In genomic region chr5:5276471-5276870, GRCh38 we compare ENCODE assay signal across 23 cellular contexts.
"Had no signal": no experiment of that assay in that cellular context is flagged by ENCODE, and none has a peak within 500 bp of the region (broad histone marks: within the 10 kb centered on the region; RNA-seq: fewer than 3 reads in every experiment).

No MANE protein-coding gene starts in this region.

- H3K36me3 ChIP-seq: gastroesophageal sphincter, lower lobe of right lung, neutrophil, pancreas, right lobe of liver, stomach, thyroid gland had no signal

- H3K9me3 ChIP-seq: gastroesophageal sphincter, lower lobe of right lung, neutrophil, pancreas, right lobe of liver, stomach, thyroid gland had no signal

- H3K27ac ChIP-seq: dorsolateral prefrontal cortex, epithelial cell of prostate, foreskin keratinocyte, gastroesophageal sphincter, lower lobe of right lung, neutrophil, pancreas, right lobe of liver, stomach, thyroid gland had no signal

- H3K4me3 ChIP-seq: dorsolateral prefrontal cortex, gastroesophageal sphincter, lower lobe of right lung, pancreas, right lobe of liver, smooth muscle cell, stomach, thyroid gland had no signal

- DNase-seq: dorsolateral prefrontal cortex; effector CD8-positive, alpha-beta T cell; endodermal cell; foreskin keratinocyte; hypothalamus; immature natural killer cell; left ventricle myocardium superior; lower lobe of right lung; natural killer cell; pancreas; retina; right lobe of liver; stimulated activated CD4-positive, alpha-beta T cell treated with anti-CD3 and anti-CD28 coated beads, Interleukin-12 subunit alpha, Interleukin-12 subunit beta, amount 100 ng/mL, for 4 hours; stimulated activated CD4-positive, alpha-beta T cell treated with anti-CD3 and anti-CD28 coated beads, Interleukin-1b, Interleukin-23, amount 100 ng/mL, for 48 hours; stimulated activated CD4-positive, alpha-beta T cell treated with anti-CD3 and anti-CD28 coated beads, Interleukin-4, amount 100 ng/mL, for 1 hour; stimulated activated CD8-positive, alpha-beta memory T cell treated with anti-CD3 and anti-CD28 coated beads, Interleukin-4, amount 100 ng/mL, for 48 hours; stimulated activated naive CD4-positive, alpha-beta T cell; stomach; thyroid gland had no signal

- H3K27me3 ChIP-seq: dorsolateral prefrontal cortex, foreskin keratinocyte, gastroesophageal sphincter, neutrophil, pancreas, right lobe of liver, stomach, thyroid gland had no signal

- H3K4me1 ChIP-seq: foreskin keratinocyte, pancreas, right lobe of liver, thyroid gland had no signal
